Comparison of ENCODE assay signal across 17 cellular contexts in genomic region chrX:110755061-110755460, GRCh38. TPM values are rescaled to one million over a fixed set of nuclear protein-coding genes. Genes with fewer than 3 reads are reported as not detected.
DNase-seq lines count a peak whose midpoint lies in the region; TF ChIP-seq lines count a peak whose summit lies in the region.
"Had no signal": no experiment of that assay in that cellular context is flagged by ENCODE, and none has a peak within 500 bp of the region (broad histone marks: within the 10 kb centered on the region; RNA-seq: fewer than 3 reads in every experiment).

No MANE protein-coding gene starts in this region.

- DNase-seq in AG10803 (ENCODE audit: low read depth) = peak; percentile 47
- DNase-seq in HT1080 (ENCODE audit: low read depth) = peak; percentile 38
- DNase-seq in adipocyte (ENCODE audit: low read depth) = no peak
- peak; percentile 36 to 63 for DNase-seq in foreskin fibroblast
- no peak for DNase-seq in SW 1271 (lab: John Stamatoyannopoulos, UW)
- no peak for DNase-seq in GOT3 (lab: John Stamatoyannopoulos, UW)
- DNase-seq in iPS-NIHi11 (ENCODE audit: low spot score) = no peak
- DNase-seq in CD4-positive, alpha-beta memory T cell = no peak
- DNase-seq: 8988T; DMS53; GDM1; NCI-H1436 treated with DMSO at 0.1 percent for 48 hours; NCI-H69; NK-92 treated with Interleukin-12 subunit alpha and Interleukin-12 subunit beta, amount 100 ng/mL, for 24 hours; OCI-M1 had no signal

- H3K27me3 Mint-ChIP-seq in CD4-positive, alpha-beta memory T cell = no peaks in the 10 kb centered on the region

- peaks cover 7% of the 10 kb centered on the region for H3K36me3 ChIP-seq in adipocyte (ENCODE audit: control insufficient read depth, insufficient read depth, low read length, severe bottlenecking)
- H3K36me3 ChIP-seq in CD4-positive, alpha-beta memory T cell (ENCODE audit: insufficient read depth, low read length) = no peaks in the 10 kb centered on the region

- H3K4me3 ChIP-seq in AG10803 (ENCODE audit: low read length) = no peak overlapping the region
- peak overlapping the region; percentile 20 for H3K4me3 ChIP-seq in adipocyte (ENCODE audit: low read length)
- H3K4me3 ChIP-seq in foreskin fibroblast (ENCODE audit: low read depth in 1 of 2, low read length in 2 of 2) = no peak overlapping the region
- no peak overlapping the region for H3K4me3 ChIP-seq in CD4-positive, alpha-beta memory T cell (ENCODE audit: low read length in 2 of 2)
- H3K4me3 ChIP-seq: GM23338, SK-N-MC had no signal

- H3K27ac ChIP-seq in CD4-positive, alpha-beta memory T cell (ENCODE audit: low read depth, low read length) = no peak overlapping the region
- H3K27ac ChIP-seq: SK-N-MC had no signal

- H3K27me3 ChIP-seq in adipocyte (replicated peaks; ENCODE audit: control insufficient read depth, insufficient read depth, low read length) = peaks cover 7% of the 10 kb centered on the region
- H3K27me3 ChIP-seq in CD4-positive, alpha-beta memory T cell (ENCODE audit: insufficient read depth, low read length) = no peaks in the 10 kb centered on the region

- peaks cover 13% of the 10 kb centered on the region for H3K9me3 ChIP-seq in adipocyte (ENCODE audit: control insufficient read depth, low read length)
- no peaks in the 10 kb centered on the region for H3K9me3 ChIP-seq in CD4-positive, alpha-beta memory T cell (ENCODE audit: control insufficient read depth in 1 of 2, low read length in 2 of 2)

- intact Hi-C loops in CD4-positive, alpha-beta memory T cell (cut with micrococcal nuclease) = no loop called here

- H3K4me1 ChIP-seq in adipocyte (ENCODE audit: control insufficient read depth, insufficient read depth, low read length) = peaks cover 46% of the 10 kb centered on the region
- no peaks in the 10 kb centered on the region for H3K4me1 ChIP-seq in CD4-positive, alpha-beta memory T cell (ENCODE audit: insufficient read depth, low read length)

- no peaks in the 10 kb centered on the region for H3K36me3 Mint-ChIP-seq in CD4-positive, alpha-beta memory T cell

- peaks cover 0 to 10% (median 1%) of the 10 kb centered on the region in 8 donors for H3K9me3 Mint-ChIP-seq in CD4-positive, alpha-beta memory T cell
- H3K9me3 Mint-ChIP-seq: GM23338 had no signal

- no peak overlapping the region for H3K27ac Mint-ChIP-seq in CD4-positive, alpha-beta memory T cell
- H3K27ac Mint-ChIP-seq: GM23338 had no signal

- TF ChIP-seq CTCF in AG10803 (conservative IDR thresholded peaks at IDR 0.05; ENCODE audit: low read length) (no peak), foreskin fibroblast (IDR thresholded peaks at IDR 0.05; ENCODE audit: low read depth, low read length) (no peak)

- H3K4me1 Mint-ChIP-seq in CD4-positive, alpha-beta memory T cell = no peaks in the 10 kb centered on the region

- H3K4me3 Mint-ChIP-seq in CD4-positive, alpha-beta memory T cell = no peak overlapping the region
- H3K4me3 Mint-ChIP-seq: GM23338 had no signal

- POLR2A ChIA-PET in CD4-positive, alpha-beta memory T cell (lab: Charles Lee; ENCODE audit: partially characterized antibody) = no interaction called here

- H3K9ac ChIP-seq in adipocyte (ENCODE audit: low read length) = no peak overlapping the region

- CTCF ChIA-PET in CD4-positive, alpha-beta memory T cell (lab: Charles Lee; ENCODE audit: partially characterized antibody) = no interaction called here

RNA-seq across cellular contexts. Expression of gene CHRDL1, which starts 40.6 kb away (rescaled TPM):
- total RNA-seq in HT1080 (2014; rRNA removed; shearing (Covaris generic)) = 3.9 and 4.1 TPM in 2 replicates
- polyA plus RNA-seq in HT1080 (2015; cell fraction: cytosol; rRNA removed) = 1.9 and 2.5 TPM in 2 replicates
- 2.9 and 4.0 TPM in 2 replicates for polyA plus RNA-seq in HT1080 (2015; cell fraction: nucleus; rRNA removed)
- total RNA-seq in CD4-positive, alpha-beta memory T cell = not detected
- polyA plus RNA-seq in CD4-positive, alpha-beta memory T cell = not detected

Comparison
In these comparisons a context has a peak if more than half of its experiments do, and no peak if none do; other contexts are left out.
1. DNase-seq: peak in AG10803 (single experiment), HT1080 (single experiment) and foreskin fibroblast (2 of 2); none in adipocyte (single experiment), SW 1271 (0 of 2), GOT3 (single experiment), iPS-NIHi11 (single experiment) and CD4-positive, alpha-beta memory T cell (0 of 5).